ENCODE assay signal across 8 cellular contexts in genomic region chr6:35370124-35370741, GRCh38. TPM values are rescaled to one million over a fixed set of nuclear protein-coding genes. Genes with fewer than 3 reads are reported as not detected.
DNase-seq lines count a peak whose midpoint lies in the region; ATAC-seq and TF ChIP-seq lines count a peak whose summit lies in the region.

No MANE protein-coding gene starts in this region.

- H3K27ac ChIP-seq in SU-DHL-6 (ENCODE audit: low read depth, low read length), result no peak overlapping the region

- no peak overlapping the region for H3K9ac ChIP-seq in SU-DHL-6 (ENCODE audit: low read length)

- H3K27me3 ChIP-seq in SU-DHL-6 (ENCODE audit: low read length), result no peaks in the 10 kb centered on the region

- H3K4me2 ChIP-seq in SU-DHL-6 (ENCODE audit: low read depth, low read length, poor library complexity, severe bottlenecking), result peak overlapping the region; percentile 13

- no peaks in the 10 kb centered on the region for H3K79me2 ChIP-seq in SU-DHL-6 (ENCODE audit: insufficient read depth, low read length)

- no peaks in the 10 kb centered on the region for H3K9me3 ChIP-seq in SU-DHL-6 (ENCODE audit: insufficient read depth, low read length)

- H4K20me1 ChIP-seq in SU-DHL-6 (ENCODE audit: low read depth, low read length), result no peaks in the 10 kb centered on the region

- H3F3A ChIP-seq in SU-DHL-6 (ENCODE audit: insufficient read depth), result no peaks in the 10 kb centered on the region

- no peaks in the 10 kb centered on the region for H3K9me2 ChIP-seq in SU-DHL-6 (replicated peaks; ENCODE audit: insufficient read depth, low read length)

- ATAC-seq in HG03175 (IDR thresholded peaks at IDR 0.05; ENCODE audit: unreplicated experiment), result peak; percentile 82
- ATAC-seq in left lobe of liver, result peak; percentile 22

- DNase-seq in GF-D8 (lab: John Stamatoyannopoulos, UW) (peak; percentile 86), brain pericyte (ENCODE audit: low read depth, low spot score) (peak; percentile 73), left lobe of liver (ENCODE audit: low spot score) (no peak), NCI-H2196 treated with DMSO at 0.1 percent for 48 hours (lab: John Stamatoyannopoulos, UW; ENCODE audit: unreplicated experiment) (no peak), retina (no peak)
- DNase-seq in stimulated activated CD8-positive, alpha-beta memory T cell treated with anti-CD3 and anti-CD28 coated beads, Interleukin-12 subunit alpha, Interleukin-12 subunit beta, amount 100 ng/mL, for 1 hour (ENCODE audit: low read depth), result peak; percentile 10

- no peaks in the 10 kb centered on the region for H3K36me3 ChIP-seq in SU-DHL-6 (ENCODE audit: low read length)

- no peak overlapping the region for H2AFZ ChIP-seq in SU-DHL-6 (ENCODE audit: low read depth, low read length, severe bottlenecking)

- H3K4me3 ChIP-seq in SU-DHL-6 (ENCODE audit: insufficient read depth, low read length, poor library complexity, severe bottlenecking), result no peak overlapping the region

- no peak for TF ChIP-seq CTCF in SU-DHL-6 (IDR thresholded peaks at IDR 0.05; ENCODE audit: insufficient read depth, low read length, poor library complexity, severe bottlenecking)

RNA-seq across cellular contexts. Expression of gene PPARD, which starts 27.9 kb away (rescaled TPM):
- 10.8 TPM for total RNA-seq in left lobe of liver

Comparison
In these comparisons a context has a peak if more than half of its experiments do, and no peak if none do; other contexts are left out.
1. DNase-seq: peak in GF-D8 (single experiment), brain pericyte (single experiment) and stimulated activated CD8-positive, alpha-beta memory T cell treated with anti-CD3 and anti-CD28 coated beads, Interleukin-12 subunit alpha, Interleukin-12 subunit beta, amount 100 ng/mL, for 1 hour (single experiment); none in left lobe of liver (single experiment), NCI-H2196 treated with DMSO at 0.1 percent for 48 hours (single experiment) and retina (single experiment).